Comparison of ENCODE assay signal across 1 cellular context in the genomic region with DNA sequence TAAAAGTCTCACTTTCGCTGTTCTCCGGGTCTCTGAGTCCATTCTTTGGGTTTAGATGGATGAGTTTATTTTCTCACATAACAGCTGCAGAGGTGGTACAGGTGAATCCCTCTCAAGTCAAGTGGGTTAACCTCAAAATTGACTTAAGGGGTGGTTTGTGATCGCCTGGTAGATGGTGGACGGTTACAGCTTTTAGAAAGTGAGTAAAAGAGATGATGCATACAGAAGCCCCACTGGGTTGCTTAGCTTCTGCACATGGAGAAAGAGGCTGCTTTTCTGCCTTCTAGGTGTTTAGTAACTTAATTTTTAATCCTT.
A peak's percentile ranks its signal among the peaks of the same experiment; 100 is the strongest.
TF ChIP-seq lines count a peak whose summit lies in the region.

No MANE protein-coding gene starts in this region.

TF ChIP-seq in K562, 482 proteins besides CTCF, POLR2A, EP300 and RAD21 (continued from another document):
- TF ChIP-seq ARHGAP35 (IDR thresholded peaks at IDR 0.05; ENCODE audit: partially characterized antibody) (no peak), NR2C2 (CRISPR knock-in tag; IDR thresholded peaks at IDR 0.05) (no peak), NR2C2 (tag; IDR thresholded peaks at IDR 0.05) (no peak; the same call in 1 of the 2 replicates), NBN (IDR thresholded peaks at IDR 0.05; ENCODE audit: low read depth) (peak; percentile 18; the same call in 1 of the 2 replicates), KLF1 (tag; IDR thresholded peaks at IDR 0.05) (peak; percentile 22; the same call in 1 of the 2 replicates), NFYB (IDR thresholded peaks at IDR 0.05; ENCODE audit: extremely low read depth, insufficient read length) (no peak), NRF1 (conservative IDR thresholded peaks at IDR 0.05 in 1 of 2, IDR thresholded peaks at IDR 0.05 in 1 of 2) (peak; percentile 64 to 72; a peak in 3 of 4 replicates), HSF4 (CRISPR knock-in tag; IDR thresholded peaks at IDR 0.05; ENCODE audit: borderline replicate concordance) (no peak), KDM5B (IDR thresholded peaks at IDR 0.05; ENCODE audit: insufficient replicate concordance, low read depth, low read length) (peak; percentile 38), MEF2A (IDR thresholded peaks at IDR 0.05; ENCODE audit: control insufficient read depth, low read depth, low read length) (no peak), CEBPB (tag; IDR thresholded peaks at IDR 0.05) (0 out of 2 replicates have a peak, but pooled peaks have one; percentile 1)
- TF ChIP-seq, protein P1, sequence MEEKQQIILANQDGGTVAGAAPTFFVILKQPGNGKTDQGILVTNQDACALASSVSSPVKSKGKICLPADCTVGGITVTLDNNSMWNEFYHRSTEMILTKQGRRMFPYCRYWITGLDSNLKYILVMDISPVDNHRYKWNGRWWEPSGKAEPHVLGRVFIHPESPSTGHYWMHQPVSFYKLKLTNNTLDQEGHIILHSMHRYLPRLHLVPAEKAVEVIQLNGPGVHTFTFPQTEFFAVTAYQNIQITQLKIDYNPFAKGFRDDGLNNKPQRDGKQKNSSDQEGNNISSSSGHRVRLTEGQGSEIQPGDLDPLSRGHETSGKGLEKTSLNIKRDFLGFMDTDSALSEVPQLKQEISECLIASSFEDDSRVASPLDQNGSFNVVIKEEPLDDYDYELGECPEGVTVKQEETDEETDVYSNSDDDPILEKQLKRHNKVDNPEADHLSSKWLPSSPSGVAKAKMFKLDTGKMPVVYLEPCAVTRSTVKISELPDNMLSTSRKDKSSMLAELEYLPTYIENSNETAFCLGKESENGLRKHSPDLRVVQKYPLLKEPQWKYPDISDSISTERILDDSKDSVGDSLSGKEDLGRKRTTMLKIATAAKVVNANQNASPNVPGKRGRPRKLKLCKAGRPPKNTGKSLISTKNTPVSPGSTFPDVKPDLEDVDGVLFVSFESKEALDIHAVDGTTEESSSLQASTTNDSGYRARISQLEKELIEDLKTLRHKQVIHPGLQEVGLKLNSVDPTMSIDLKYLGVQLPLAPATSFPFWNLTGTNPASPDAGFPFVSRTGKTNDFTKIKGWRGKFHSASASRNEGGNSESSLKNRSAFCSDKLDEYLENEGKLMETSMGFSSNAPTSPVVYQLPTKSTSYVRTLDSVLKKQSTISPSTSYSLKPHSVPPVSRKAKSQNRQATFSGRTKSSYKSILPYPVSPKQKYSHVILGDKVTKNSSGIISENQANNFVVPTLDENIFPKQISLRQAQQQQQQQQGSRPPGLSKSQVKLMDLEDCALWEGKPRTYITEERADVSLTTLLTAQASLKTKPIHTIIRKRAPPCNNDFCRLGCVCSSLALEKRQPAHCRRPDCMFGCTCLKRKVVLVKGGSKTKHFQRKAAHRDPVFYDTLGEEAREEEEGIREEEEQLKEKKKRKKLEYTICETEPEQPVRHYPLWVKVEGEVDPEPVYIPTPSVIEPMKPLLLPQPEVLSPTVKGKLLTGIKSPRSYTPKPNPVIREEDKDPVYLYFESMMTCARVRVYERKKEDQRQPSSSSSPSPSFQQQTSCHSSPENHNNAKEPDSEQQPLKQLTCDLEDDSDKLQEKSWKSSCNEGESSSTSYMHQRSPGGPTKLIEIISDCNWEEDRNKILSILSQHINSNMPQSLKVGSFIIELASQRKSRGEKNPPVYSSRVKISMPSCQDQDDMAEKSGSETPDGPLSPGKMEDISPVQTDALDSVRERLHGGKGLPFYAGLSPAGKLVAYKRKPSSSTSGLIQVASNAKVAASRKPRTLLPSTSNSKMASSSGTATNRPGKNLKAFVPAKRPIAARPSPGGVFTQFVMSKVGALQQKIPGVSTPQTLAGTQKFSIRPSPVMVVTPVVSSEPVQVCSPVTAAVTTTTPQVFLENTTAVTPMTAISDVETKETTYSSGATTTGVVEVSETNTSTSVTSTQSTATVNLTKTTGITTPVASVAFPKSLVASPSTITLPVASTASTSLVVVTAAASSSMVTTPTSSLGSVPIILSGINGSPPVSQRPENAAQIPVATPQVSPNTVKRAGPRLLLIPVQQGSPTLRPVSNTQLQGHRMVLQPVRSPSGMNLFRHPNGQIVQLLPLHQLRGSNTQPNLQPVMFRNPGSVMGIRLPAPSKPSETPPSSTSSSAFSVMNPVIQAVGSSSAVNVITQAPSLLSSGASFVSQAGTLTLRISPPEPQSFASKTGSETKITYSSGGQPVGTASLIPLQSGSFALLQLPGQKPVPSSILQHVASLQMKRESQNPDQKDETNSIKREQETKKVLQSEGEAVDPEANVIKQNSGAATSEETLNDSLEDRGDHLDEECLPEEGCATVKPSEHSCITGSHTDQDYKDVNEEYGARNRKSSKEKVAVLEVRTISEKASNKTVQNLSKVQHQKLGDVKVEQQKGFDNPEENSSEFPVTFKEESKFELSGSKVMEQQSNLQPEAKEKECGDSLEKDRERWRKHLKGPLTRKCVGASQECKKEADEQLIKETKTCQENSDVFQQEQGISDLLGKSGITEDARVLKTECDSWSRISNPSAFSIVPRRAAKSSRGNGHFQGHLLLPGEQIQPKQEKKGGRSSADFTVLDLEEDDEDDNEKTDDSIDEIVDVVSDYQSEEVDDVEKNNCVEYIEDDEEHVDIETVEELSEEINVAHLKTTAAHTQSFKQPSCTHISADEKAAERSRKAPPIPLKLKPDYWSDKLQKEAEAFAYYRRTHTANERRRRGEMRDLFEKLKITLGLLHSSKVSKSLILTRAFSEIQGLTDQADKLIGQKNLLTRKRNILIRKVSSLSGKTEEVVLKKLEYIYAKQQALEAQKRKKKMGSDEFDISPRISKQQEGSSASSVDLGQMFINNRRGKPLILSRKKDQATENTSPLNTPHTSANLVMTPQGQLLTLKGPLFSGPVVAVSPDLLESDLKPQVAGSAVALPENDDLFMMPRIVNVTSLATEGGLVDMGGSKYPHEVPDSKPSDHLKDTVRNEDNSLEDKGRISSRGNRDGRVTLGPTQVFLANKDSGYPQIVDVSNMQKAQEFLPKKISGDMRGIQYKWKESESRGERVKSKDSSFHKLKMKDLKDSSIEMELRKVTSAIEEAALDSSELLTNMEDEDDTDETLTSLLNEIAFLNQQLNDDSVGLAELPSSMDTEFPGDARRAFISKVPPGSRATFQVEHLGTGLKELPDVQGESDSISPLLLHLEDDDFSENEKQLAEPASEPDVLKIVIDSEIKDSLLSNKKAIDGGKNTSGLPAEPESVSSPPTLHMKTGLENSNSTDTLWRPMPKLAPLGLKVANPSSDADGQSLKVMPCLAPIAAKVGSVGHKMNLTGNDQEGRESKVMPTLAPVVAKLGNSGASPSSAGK (IDR thresholded peaks at IDR 0.05): 0 out of 2 replicates have a peak, but pooled peaks have one; percentile 22
- TF ChIP-seq, protein P2, sequence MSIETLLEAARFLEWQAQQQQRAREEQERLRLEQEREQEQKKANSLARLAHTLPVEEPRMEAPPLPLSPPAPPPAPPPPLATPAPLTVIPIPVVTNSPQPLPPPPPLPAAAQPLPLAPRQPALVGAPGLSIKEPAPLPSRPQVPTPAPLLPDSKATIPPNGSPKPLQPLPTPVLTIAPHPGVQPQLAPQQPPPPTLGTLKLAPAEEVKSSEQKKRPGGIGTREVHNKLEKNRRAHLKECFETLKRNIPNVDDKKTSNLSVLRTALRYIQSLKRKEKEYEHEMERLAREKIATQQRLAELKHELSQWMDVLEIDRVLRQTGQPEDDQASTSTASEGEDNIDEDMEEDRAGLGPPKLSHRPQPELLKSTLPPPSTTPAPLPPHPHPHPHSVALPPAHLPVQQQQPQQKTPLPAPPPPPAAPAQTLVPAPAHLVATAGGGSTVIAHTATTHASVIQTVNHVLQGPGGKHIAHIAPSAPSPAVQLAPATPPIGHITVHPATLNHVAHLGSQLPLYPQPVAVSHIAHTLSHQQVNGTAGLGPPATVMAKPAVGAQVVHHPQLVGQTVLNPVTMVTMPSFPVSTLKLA (conservative IDR thresholded peaks at IDR 0.05): 0 out of 4 replicates have a peak, but pooled peaks of 1 of the 2 experiments have one; percentile 29
- TF ChIP-seq, protein P3, sequence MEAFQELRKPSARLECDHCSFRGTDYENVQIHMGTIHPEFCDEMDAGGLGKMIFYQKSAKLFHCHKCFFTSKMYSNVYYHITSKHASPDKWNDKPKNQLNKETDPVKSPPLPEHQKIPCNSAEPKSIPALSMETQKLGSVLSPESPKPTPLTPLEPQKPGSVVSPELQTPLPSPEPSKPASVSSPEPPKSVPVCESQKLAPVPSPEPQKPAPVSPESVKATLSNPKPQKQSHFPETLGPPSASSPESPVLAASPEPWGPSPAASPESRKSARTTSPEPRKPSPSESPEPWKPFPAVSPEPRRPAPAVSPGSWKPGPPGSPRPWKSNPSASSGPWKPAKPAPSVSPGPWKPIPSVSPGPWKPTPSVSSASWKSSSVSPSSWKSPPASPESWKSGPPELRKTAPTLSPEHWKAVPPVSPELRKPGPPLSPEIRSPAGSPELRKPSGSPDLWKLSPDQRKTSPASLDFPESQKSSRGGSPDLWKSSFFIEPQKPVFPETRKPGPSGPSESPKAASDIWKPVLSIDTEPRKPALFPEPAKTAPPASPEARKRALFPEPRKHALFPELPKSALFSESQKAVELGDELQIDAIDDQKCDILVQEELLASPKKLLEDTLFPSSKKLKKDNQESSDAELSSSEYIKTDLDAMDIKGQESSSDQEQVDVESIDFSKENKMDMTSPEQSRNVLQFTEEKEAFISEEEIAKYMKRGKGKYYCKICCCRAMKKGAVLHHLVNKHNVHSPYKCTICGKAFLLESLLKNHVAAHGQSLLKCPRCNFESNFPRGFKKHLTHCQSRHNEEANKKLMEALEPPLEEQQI (IDR thresholded peaks at IDR 0.05): peak; percentile 10; the same call in 1 of the 2 replicates
TF ChIP-seq in K562: peak in this region for 11.
